Comparison of ENCODE assay signal across 15 cellular contexts in genomic region chr11:12133539-12134238, GRCh38. TPM values are rescaled to one million over a fixed set of nuclear protein-coding genes. Genes with fewer than 3 reads are reported as not detected.
DNase-seq lines count a peak whose midpoint lies in the region; ATAC-seq and TF ChIP-seq lines count a peak whose summit lies in the region.
"Had no signal": no experiment of that assay in that cellular context is flagged by ENCODE, and none has a peak within 500 bp of the region (broad histone marks: within the 10 kb centered on the region; RNA-seq: fewer than 3 reads in every experiment).

No MANE protein-coding gene starts in this region.

- H3K36me3 Mint-ChIP-seq in activated naive CD4-positive, alpha-beta T cell treated with anti-CD3 and anti-CD28 coated beads, Interleukin-2, amount 50 U/mL, for 24 hours = no peaks in the 10 kb centered on the region
- H3K36me3 Mint-ChIP-seq: memory B cell had no signal

- H3K9me3 ChIP-seq in tibial artery (no peaks in the 10 kb centered on the region), upper lobe of right lung (no peaks in the 10 kb centered on the region)
- H3K9me3 ChIP-seq: gastrocnemius medialis had no signal

- H3K4me1 Mint-ChIP-seq in activated naive CD4-positive, alpha-beta T cell treated with anti-CD3 and anti-CD28 coated beads, Interleukin-2, amount 50 U/mL, for 24 hours = peaks cover 15% of the 10 kb centered on the region
- H3K4me1 Mint-ChIP-seq: memory B cell had no signal

- H3K4me1 ChIP-seq in tibial artery (peaks cover 0 to 97% (median 66%) of the 10 kb centered on the region in 4 donors), upper lobe of right lung (peaks cover 52% of the 10 kb centered on the region)
- H3K4me1 ChIP-seq: gastrocnemius medialis had no signal

- H3K4me3 Mint-ChIP-seq in activated naive CD4-positive, alpha-beta T cell treated with anti-CD3 and anti-CD28 coated beads, Interleukin-2, amount 50 U/mL, for 24 hours = peak overlapping the region; percentile 70
- H3K4me3 Mint-ChIP-seq: memory B cell had no signal

- no peak for DNase-seq in activated naive CD4-positive, alpha-beta T cell (lab: John Stamatoyannopoulos, UW)
- peak; percentile 62 for DNase-seq in Jurkat, Clone E6-1 (ENCODE audit: low read depth, low spot score)
- peak; percentile 45 for DNase-seq in central memory CD4-positive, alpha-beta T cell
- DNase-seq in tibial artery (no peak), upper lobe of right lung (no peak), NCI-H146 (lab: John Stamatoyannopoulos, UW) (no peak)
- DNase-seq: gastrocnemius medialis; NCI-H1048; NCI-H226; stimulated activated naive CD4-positive, alpha-beta T cell treated with Interleukin-2 at 50 U/mL for 16 hours had no signal

- no peaks in the 10 kb centered on the region for H3K27me3 ChIP-seq in tibial artery
- H3K27me3 ChIP-seq in upper lobe of right lung = no peaks in the 10 kb centered on the region
- H3K27me3 ChIP-seq: gastrocnemius medialis had no signal

- H3K9me3 Mint-ChIP-seq in activated naive CD4-positive, alpha-beta T cell treated with anti-CD3 and anti-CD28 coated beads, Interleukin-2, amount 50 U/mL, for 24 hours = no peaks in the 10 kb centered on the region
- H3K9me3 Mint-ChIP-seq: memory B cell had no signal

- no peak overlapping the region for H3K27ac Mint-ChIP-seq in activated naive CD4-positive, alpha-beta T cell treated with anti-CD3 and anti-CD28 coated beads, Interleukin-2, amount 50 U/mL, for 24 hours
- H3K27ac Mint-ChIP-seq: memory B cell had no signal

- ATAC-seq in HG03045 (IDR thresholded peaks at IDR 0.05; ENCODE audit: unreplicated experiment) = no peak
- ATAC-seq in upper lobe of right lung = no peak
- ATAC-seq: gastrocnemius medialis, SK-N-SH treated with all-trans-retinoic acid at 6 μM for 48 hours had no signal

- H3K36me3 ChIP-seq in tibial artery = no peaks in the 10 kb centered on the region
- no peaks in the 10 kb centered on the region for H3K36me3 ChIP-seq in upper lobe of right lung
- H3K36me3 ChIP-seq: gastrocnemius medialis had no signal

- H3K27ac ChIP-seq in tibial artery (peak overlapping the region; percentile 88 to 89), upper lobe of right lung (no peak overlapping the region)
- H3K27ac ChIP-seq: gastrocnemius medialis, VCaP had no signal

- no peaks in the 10 kb centered on the region for H3K27me3 Mint-ChIP-seq in activated naive CD4-positive, alpha-beta T cell treated with anti-CD3 and anti-CD28 coated beads, Interleukin-2, amount 50 U/mL, for 24 hours

- H3K4me3 ChIP-seq in Jurkat, Clone E6-1 (ENCODE audit: low read length) = no peak overlapping the region
- H3K4me3 ChIP-seq in tibial artery (no peak overlapping the region), upper lobe of right lung (no peak overlapping the region)
- H3K4me3 ChIP-seq: gastrocnemius medialis had no signal

- intact Hi-C loops in tibial artery (cut with DNase I; ENCODE audit: low total_unique reads) = no loop called here
- intact Hi-C loops in upper lobe of right lung (cut with DNase I) = no loop called here

- no peak for TF ChIP-seq CTCF in tibial artery (IDR thresholded peaks at IDR 0.05)
- no peak for TF ChIP-seq CTCF in upper lobe of right lung (IDR thresholded peaks at IDR 0.05)

RNA-seq across cellular contexts. Expression of gene MICAL2, which starts 23.3 kb away (rescaled TPM):
- 34.4 TPM for polyA plus RNA-seq in Jurkat, Clone E6-1 (2012; ENCODE audit: insufficient read depth, insufficient read length)
- total RNA-seq in upper lobe of right lung = 197 TPM

Comparison
In these comparisons a context has a peak if more than half of its experiments do, and no peak if none do; other contexts are left out.
1. DNase-seq: peak in Jurkat, Clone E6-1 (single experiment) and central memory CD4-positive, alpha-beta T cell (single experiment); none in activated naive CD4-positive, alpha-beta T cell (0 of 4), tibial artery (0 of 2), upper lobe of right lung (single experiment) and NCI-H146 (single experiment).